Comparison of ENCODE assay signal across 21 cellular contexts in the genomic region with DNA sequence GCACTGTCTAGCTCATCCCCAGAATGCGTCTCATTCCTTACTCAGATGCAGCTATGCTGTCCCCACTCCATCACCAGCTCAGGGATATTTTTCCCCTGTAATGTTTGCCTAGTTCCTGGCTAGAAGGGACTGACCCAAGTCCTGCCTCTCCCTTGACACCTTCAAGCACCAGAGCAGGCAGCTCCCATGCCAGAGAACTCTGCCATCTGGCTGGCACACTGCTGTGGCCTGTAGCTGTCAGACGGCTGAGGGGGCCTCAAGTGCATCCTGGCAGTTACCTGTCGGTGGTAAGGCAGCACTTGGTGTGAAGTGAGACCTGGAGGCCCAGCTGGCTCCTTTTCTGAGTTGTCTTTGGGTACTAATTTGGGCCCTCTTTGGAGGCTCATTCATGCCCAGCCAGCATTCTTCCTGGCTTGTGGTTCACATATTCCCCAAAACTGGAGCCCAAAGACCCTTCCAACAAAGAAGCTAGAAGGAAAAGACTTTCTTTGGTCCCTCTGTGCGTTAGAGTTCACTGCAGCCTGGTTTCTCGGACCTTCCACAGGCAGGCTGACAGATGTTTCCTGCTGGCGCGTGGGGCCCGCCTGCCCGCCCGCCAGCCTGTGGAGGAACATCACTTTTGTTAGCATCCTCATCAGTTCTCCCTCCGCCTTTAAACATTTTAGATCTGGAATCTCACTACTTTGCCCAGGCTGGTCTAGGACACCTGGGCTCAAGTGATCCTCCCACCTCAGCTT. TPM values are rescaled to one million over a fixed set of nuclear protein-coding genes. Genes with fewer than 3 reads are reported as not detected.
DNase-seq lines count a peak whose midpoint lies in the region; ATAC-seq and TF ChIP-seq lines count a peak whose summit lies in the region.
"Had no signal": no experiment of that assay in that cellular context is flagged by ENCODE, and none has a peak within 500 bp of the region (broad histone marks: within the 10 kb centered on the region; RNA-seq: fewer than 3 reads in every experiment).

No MANE protein-coding gene starts in this region.

- POLR2A ChIA-PET in activated CD4-positive, alpha-beta T cell treated with anti-CD3 and anti-CD28 coated beads for 36 hours (lab: Charles Lee), result interaction anchor here (0.5 kb wide), 1 partner anchor 1379 kb away, joined by 5 read pairs; no protein-coding TSS in a partner anchor
- POLR2A ChIA-PET in CD8-positive, alpha-beta T cell (lab: Charles Lee), result no interaction called here
- POLR2A ChIA-PET in naive thymus-derived CD8-positive, alpha-beta T cell (lab: Charles Lee), result interaction anchor here (0.8 kb wide), 1 partner anchor 10 kb away, joined by 3 read pairs; no protein-coding TSS in a partner anchor

- no peak for DNase-seq in activated CD4-positive, alpha-beta T cell treated with anti-CD3 and anti-CD28 coated beads for 36 hours
- DNase-seq in activated CD4-positive, alpha-beta T cell treated with anti-CD3 and anti-CD28 coated beads for 1 hour, result no peak
- peak in 1 of 7 experiments; percentile 46 for DNase-seq in CD8-positive, alpha-beta T cell
- no peak for DNase-seq in activated naive CD4-positive, alpha-beta T cell treated with anti-CD3 and anti-CD28 coated beads, Interleukin-2, amount 50 U/mL, for 72 hours (ENCODE audit: low spot score in 2 of 2)
- no peak for DNase-seq in naive thymus-derived CD8-positive, alpha-beta T cell
- no peak for DNase-seq in SK-N-DZ (ENCODE audit: low spot score)
- DNase-seq in hippocampal formation (lab: John Stamatoyannopoulos, UW), result no peak
- no peak for DNase-seq in effector CD8-positive, alpha-beta T cell (lab: John Stamatoyannopoulos, UW)
- DNase-seq: 8988T; activated CD4-positive, CD25-positive, alpha-beta regulatory T cell treated with anti-CD3 and anti-CD28 coated beads, Interleukin-2, amount 50 U/mL, for 72 hours; anterior cingulate cortex; cerebellar nuclear complex; DMS53; heart right ventricle; NCI-H1417; NCI-H526; posterior cingulate gyrus; SJCRH30 had no signal

- H3K9me3 Mint-ChIP-seq in activated CD4-positive, alpha-beta T cell treated with anti-CD3 and anti-CD28 coated beads for 36 hours (ENCODE audit: low read depth), result peaks cover 8% of the 10 kb centered on the region
- peaks cover 5% of the 10 kb centered on the region for H3K9me3 Mint-ChIP-seq in CD8-positive, alpha-beta T cell
- H3K9me3 Mint-ChIP-seq in activated naive CD4-positive, alpha-beta T cell treated with anti-CD3 and anti-CD28 coated beads, Interleukin-2, amount 50 U/mL, for 72 hours, result peaks cover 9 to 10% of the 10 kb centered on the region in 2 donors
- H3K9me3 Mint-ChIP-seq in naive thymus-derived CD8-positive, alpha-beta T cell, result peaks cover 0 to 5% (median 0%) of the 10 kb centered on the region in 9 donors

- H3K27ac Mint-ChIP-seq in activated CD4-positive, alpha-beta T cell treated with anti-CD3 and anti-CD28 coated beads for 36 hours, result peak overlapping the region; percentile 38
- peak overlapping the region; percentile 32 for H3K27ac Mint-ChIP-seq in CD8-positive, alpha-beta T cell
- peak overlapping the region; percentile 74 to 84 for H3K27ac Mint-ChIP-seq in activated naive CD4-positive, alpha-beta T cell treated with anti-CD3 and anti-CD28 coated beads, Interleukin-2, amount 50 U/mL, for 72 hours
- H3K27ac Mint-ChIP-seq in naive thymus-derived CD8-positive, alpha-beta T cell, result peak overlapping the region; percentile 24 to 90 (median 66)
- H3K27ac Mint-ChIP-seq: T-helper 2 cell treated with Interferon-gamma antibody and Interleukin-4, amounts not matched to agents 5 μg/mL and 100 μg/mL, for 36 hours had no signal

- H3K36me3 Mint-ChIP-seq in activated CD4-positive, alpha-beta T cell treated with anti-CD3 and anti-CD28 coated beads for 36 hours (ENCODE audit: low read depth), result peaks cover 77% of the 10 kb centered on the region
- H3K36me3 Mint-ChIP-seq in CD8-positive, alpha-beta T cell, result peaks cover 88% of the 10 kb centered on the region
- peaks cover 29 to 46% of the 10 kb centered on the region in 2 donors for H3K36me3 Mint-ChIP-seq in activated naive CD4-positive, alpha-beta T cell treated with anti-CD3 and anti-CD28 coated beads, Interleukin-2, amount 50 U/mL, for 72 hours
- H3K36me3 Mint-ChIP-seq in naive thymus-derived CD8-positive, alpha-beta T cell, result peaks cover 14 to 97% (median 28%) of the 10 kb centered on the region in 3 donors

- no peaks in the 10 kb centered on the region for H3K4me1 ChIP-seq in CD8-positive, alpha-beta T cell (ENCODE audit: insufficient read depth, low read length)
- H3K4me1 ChIP-seq: heart right ventricle, SJCRH30 had no signal

- H3K27me3 ChIP-seq in CD8-positive, alpha-beta T cell (ENCODE audit: insufficient read depth, low read length), result no peaks in the 10 kb centered on the region
- H3K27me3 ChIP-seq: heart right ventricle, SJCRH30 had no signal

- H3K4me3 ChIP-seq in CD8-positive, alpha-beta T cell (ENCODE audit: low read depth, low read length), result no peak overlapping the region
- H3K4me3 ChIP-seq: heart right ventricle, lung, SJCRH30 had no signal

- intact Hi-C loops in activated CD4-positive, alpha-beta T cell treated with anti-CD3 and anti-CD28 coated beads for 36 hours (cut with DNase I, micrococcal nuclease), result no loop called here
- intact Hi-C loops in CD8-positive, alpha-beta T cell (cut with DNase I, micrococcal nuclease), result no loop called here

- H3K9me3 ChIP-seq in CD8-positive, alpha-beta T cell (ENCODE audit: low read length), result no peaks in the 10 kb centered on the region
- H3K9me3 ChIP-seq: SJCRH30 had no signal

- no peak for TF ChIP-seq CTCF in CD8-positive, alpha-beta T cell (IDR thresholded peaks at IDR 0.05)

- H3K4me3 Mint-ChIP-seq in activated CD4-positive, alpha-beta T cell treated with anti-CD3 and anti-CD28 coated beads for 36 hours, result no peak overlapping the region
- H3K4me3 Mint-ChIP-seq in CD8-positive, alpha-beta T cell, result no peak overlapping the region
- H3K4me3 Mint-ChIP-seq in naive thymus-derived CD8-positive, alpha-beta T cell, result no peak overlapping the region
- H3K4me3 Mint-ChIP-seq: T-helper 2 cell treated with Interferon-gamma antibody and Interleukin-4, amounts not matched to agents 5 μg/mL and 100 μg/mL, for 36 hours had no signal

- no peak for ATAC-seq in activated CD4-positive, alpha-beta T cell treated with anti-CD3 and anti-CD28 coated beads for 36 hours
- no peak for ATAC-seq in CD8-positive, alpha-beta T cell
- ATAC-seq in activated naive CD4-positive, alpha-beta T cell treated with anti-CD3 and anti-CD28 coated beads, Interleukin-2, amount 50 U/mL, for 72 hours, result peak in 1 of 2 donors; percentile 20
- ATAC-seq in naive thymus-derived CD8-positive, alpha-beta T cell, result no peak

- CTCF ChIA-PET in activated CD4-positive, alpha-beta T cell treated with anti-CD3 and anti-CD28 coated beads for 36 hours (lab: Charles Lee), result interaction anchor here (0.6 to 1.6 kb wide), 9 partner anchors 9 to 100 kb away, joined by 3 to 6 read pairs (median 3); no protein-coding TSS in a partner anchor
- CTCF ChIA-PET in CD8-positive, alpha-beta T cell (lab: Charles Lee), result interaction anchor here (1.3 to 3.8 kb wide), 2 partner anchors 10 to 16 kb away, joined by 3 to 14 read pairs; no protein-coding TSS in a partner anchor

- H3K27me3 Mint-ChIP-seq in activated CD4-positive, alpha-beta T cell treated with anti-CD3 and anti-CD28 coated beads for 36 hours, result no peaks in the 10 kb centered on the region
- no peaks in the 10 kb centered on the region for H3K27me3 Mint-ChIP-seq in CD8-positive, alpha-beta T cell (ENCODE audit: low read depth)
- no peaks in the 10 kb centered on the region for H3K27me3 Mint-ChIP-seq in naive thymus-derived CD8-positive, alpha-beta T cell

- no peak overlapping the region for H3K27ac ChIP-seq in CD8-positive, alpha-beta T cell (ENCODE audit: low read depth, low read length)
- H3K27ac ChIP-seq: C4-2B, heart right ventricle, SJCRH30 had no signal

- no peaks in the 10 kb centered on the region for H3K4me1 Mint-ChIP-seq in activated CD4-positive, alpha-beta T cell treated with anti-CD3 and anti-CD28 coated beads for 36 hours
- H3K4me1 Mint-ChIP-seq in CD8-positive, alpha-beta T cell (ENCODE audit: low read depth), result no peaks in the 10 kb centered on the region
- peaks cover 0 to 9% (median 2%) of the 10 kb centered on the region in 4 donors for H3K4me1 Mint-ChIP-seq in naive thymus-derived CD8-positive, alpha-beta T cell

- H3K36me3 ChIP-seq in CD8-positive, alpha-beta T cell (ENCODE audit: insufficient read depth, low read length), result peaks cover 46% of the 10 kb centered on the region

RNA-seq across cellular contexts. Expression of a gene that starts 33.0 kb away (rescaled TPM):
- total RNA-seq in activated CD4-positive, alpha-beta T cell treated with anti-CD3 and anti-CD28 coated beads for 36 hours, result 10 to 100 TPM; 64.2 to 75.7 TPM
- total RNA-seq in CD8-positive, alpha-beta T cell, result 10 to 100 TPM; 46.8 to 51.3 TPM
- 10 to 100 TPM; 55.1 to 83.0 TPM for total RNA-seq in activated naive CD4-positive, alpha-beta T cell treated with anti-CD3 and anti-CD28 coated beads, Interleukin-2, amount 50 U/mL, for 72 hours
- 10 to 100 TPM; 74.8 to 77.1 TPM for total RNA-seq in naive thymus-derived CD8-positive, alpha-beta T cell
- polyA plus RNA-seq in naive thymus-derived CD8-positive, alpha-beta T cell, result 10 to 100 TPM; 34.5 to 49.0 (median 36.2) TPM
- 69.0 and 90.9 TPM in 2 replicates for polyA plus RNA-seq in SK-N-DZ (2014; cell fraction: cytosol; rRNA removed)
- polyA plus RNA-seq in SK-N-DZ (2014; cell fraction: nucleus; rRNA removed), result 81.1 and 161 TPM in 2 replicates
